ENCODE assay signal across 8 cellular contexts in the genomic region with DNA sequence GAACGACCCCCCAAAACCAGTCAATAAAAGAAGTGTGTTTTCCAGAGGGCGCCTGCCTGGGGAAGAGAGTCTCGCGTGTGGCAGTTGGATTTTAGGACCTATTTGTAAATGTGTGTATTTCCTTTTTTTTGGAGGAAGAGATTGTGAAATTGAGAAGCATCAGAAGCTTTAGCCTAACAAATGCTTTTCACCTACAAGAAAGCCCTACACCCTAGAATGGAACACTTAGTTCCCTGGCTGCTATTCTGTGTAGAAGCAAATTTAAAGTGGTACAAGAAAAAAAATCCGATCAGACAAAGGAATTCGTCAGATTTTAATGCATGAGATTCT. TPM values are rescaled to one million over a fixed set of nuclear protein-coding genes. Genes with fewer than 3 reads are reported as not detected.
DNase-seq lines count a peak whose midpoint lies in the region; ATAC-seq and TF ChIP-seq lines count a peak whose summit lies in the region.

No MANE protein-coding gene starts in this region.

- peaks cover 60% of the 10 kb centered on the region for H3K79me2 ChIP-seq in Karpas-422 (ENCODE audit: low read length)

- peaks cover 30% of the 10 kb centered on the region for H3K4me1 Mint-ChIP-seq in CD4-positive, alpha-beta T cell (ENCODE audit: low read depth)

- DNase-seq in CD4-positive, alpha-beta T cell = no peak
- DNase-seq in Karpas-422 (peak; percentile 67), cardiac fibroblast (ENCODE audit: low read depth in 2 of 2) (peak in 1 of 2 donors; percentile 36)
- no peak for DNase-seq in stimulated activated CD4-positive, alpha-beta T cell treated with anti-CD3 and anti-CD28 coated beads, Interleukin-12 subunit alpha, Interleukin-12 subunit beta, amount 100 ng/mL, for 4 hours

- H3K36me3 ChIP-seq in Karpas-422 (ENCODE audit: insufficient read depth, low read length) (peaks cover 8% of the 10 kb centered on the region; the same call in 1 of the 2 replicates), mucosa of stomach (ENCODE audit: control insufficient read depth, insufficient read depth, low read length) (no peaks in the 10 kb centered on the region)

- H3K36me3 Mint-ChIP-seq in CD4-positive, alpha-beta T cell (ENCODE audit: low read depth) = peaks cover 16% of the 10 kb centered on the region

- H3K9me3 Mint-ChIP-seq in CD4-positive, alpha-beta T cell = no peaks in the 10 kb centered on the region

- H3K4me3 ChIP-seq in Karpas-422 (ENCODE audit: low read length) (peak overlapping the region; percentile 82), cardiac fibroblast (replicated peaks in 1 of 2; ENCODE audit: low read depth in 2 of 2, low read length in 2 of 2) (peak overlapping the region; percentile 77 to 87), mucosa of stomach (ENCODE audit: low read length) (peak overlapping the region; percentile 83)

- H3K4me3 Mint-ChIP-seq in CD4-positive, alpha-beta T cell = peak overlapping the region; percentile 86

- H2AFZ ChIP-seq in Karpas-422 (ENCODE audit: low read length) = no peak overlapping the region

- CTCF ChIA-PET in CD4-positive, alpha-beta T cell (lab: Charles Lee) = interaction anchor here (0.7 to 1.8 kb wide), 4 partner anchors 11 to 218 kb away, joined by 3 to 6 read pairs (median 4); no protein-coding TSS in a partner anchor

- peaks cover 17% of the 10 kb centered on the region; the same call in 1 of the 2 replicates for H4K20me1 ChIP-seq in Karpas-422 (ENCODE audit: insufficient read depth, low read depth, low read length)

- no peaks in the 10 kb centered on the region for H3K9me3 ChIP-seq in CD4-positive, alpha-beta T cell (ENCODE audit: control insufficient read depth, low read length)
- H3K9me3 ChIP-seq in Karpas-422 (ENCODE audit: low read length) = no peaks in the 10 kb centered on the region
- H3K9me3 ChIP-seq in mucosa of stomach (ENCODE audit: control insufficient read depth, low read length) = no peaks in the 10 kb centered on the region

- H3K4me1 ChIP-seq in Karpas-422 (ENCODE audit: low read length) (peaks cover 24% of the 10 kb centered on the region), mucosa of stomach (ENCODE audit: control insufficient read depth, insufficient read depth, low read length) (peaks cover 9% of the 10 kb centered on the region)

- H3K9ac ChIP-seq in Karpas-422 (ENCODE audit: low read length) (peak overlapping the region; percentile 82), mucosa of stomach (ENCODE audit: low read length) (peak overlapping the region; percentile 79)

- intact Hi-C loops in CD4-positive, alpha-beta T cell (cut with DNase I, micrococcal nuclease) = loop anchor here (2.0 to 10.0 kb wide), 9 partner anchors 69 to 801 kb away; a partner anchor contains a TSS

- H3K27ac Mint-ChIP-seq in CD4-positive, alpha-beta T cell = peak overlapping the region; percentile 70

- H3K9me2 ChIP-seq in Karpas-422 (replicated peaks; ENCODE audit: insufficient read depth, low read length) = no peaks in the 10 kb centered on the region

- no peak for ATAC-seq in CD4-positive, alpha-beta T cell (ENCODE audit: poor library complexity)
- ATAC-seq in GM19395 (IDR thresholded peaks at IDR 0.05; ENCODE audit: unreplicated experiment) (no peak), esophagus mucosa (no peak), GM18907 (IDR thresholded peaks at IDR 0.05; ENCODE audit: unreplicated experiment) (no peak)

- no peaks in the 10 kb centered on the region for H3K27me3 ChIP-seq in CD4-positive, alpha-beta T cell (ENCODE audit: control insufficient read depth, insufficient read depth, low read length)
- no peaks in the 10 kb centered on the region for H3K27me3 ChIP-seq in Karpas-422 (ENCODE audit: low read length)
- no peaks in the 10 kb centered on the region for H3K27me3 ChIP-seq in mucosa of stomach (ENCODE audit: control insufficient read depth, insufficient read depth, low read length)

- POLR2A ChIA-PET in CD4-positive, alpha-beta T cell (lab: Charles Lee) = interaction anchor here (0.8 to 1.4 kb wide), 2 partner anchors 10 to 335 kb away, joined by 3 to 6 read pairs; no protein-coding TSS in a partner anchor

- H3K27ac ChIP-seq in CD4-positive, alpha-beta T cell (ENCODE audit: low read depth, low read length) = no peak overlapping the region
- H3K27ac ChIP-seq in Karpas-422 (ENCODE audit: low read length) = peak overlapping the region; percentile 65

- no peak for TF ChIP-seq CTCF in CD4-positive, alpha-beta T cell (IDR thresholded peaks at IDR 0.05)
- TF ChIP-seq CTCF in cardiac fibroblast (IDR thresholded peaks at IDR 0.05; ENCODE audit: low read depth, low read length) = no peak

- H3K4me2 ChIP-seq in Karpas-422 (ENCODE audit: low read depth, low read length, poor library complexity, severe bottlenecking) = peak overlapping the region; percentile 71

- no peaks in the 10 kb centered on the region for H3K27me3 Mint-ChIP-seq in CD4-positive, alpha-beta T cell

RNA-seq across cellular contexts. Expression of a gene that starts 1.4 kb away (rescaled TPM):
- total RNA-seq in CD4-positive, alpha-beta T cell = 10 to 100 TPM; 20.5 to 23.1 TPM
- 23.3 and 46.9 TPM in 2 replicates for total RNA-seq in Karpas-422 (2014; rRNA removed; shearing (Covaris generic); ENCODE audit: low replicate concordance)
- 52.8 TPM for total RNA-seq in esophagus mucosa
